Comparison of ENCODE assay signal across 8 cellular contexts in the genomic region with DNA sequence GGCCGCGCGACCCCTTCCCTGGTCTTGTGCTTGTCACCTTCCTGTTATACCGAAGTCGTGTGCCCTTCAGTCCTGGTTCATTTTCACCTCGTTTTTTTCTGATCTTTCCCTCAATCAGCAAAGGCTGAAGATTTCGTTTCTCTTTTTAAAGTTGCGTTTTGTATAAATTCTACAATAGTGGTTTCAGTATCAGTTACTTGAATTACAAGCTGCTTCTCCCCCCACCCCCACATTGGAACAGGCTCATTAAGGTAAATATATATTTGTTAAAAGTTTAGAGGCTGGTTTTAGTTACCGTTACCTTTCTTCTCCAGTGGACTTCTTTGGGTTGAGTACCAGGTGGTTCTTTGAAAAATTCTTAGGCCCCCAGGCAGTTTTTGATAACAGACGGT. TPM values are rescaled to one million over a fixed set of nuclear protein-coding genes. Genes with fewer than 3 reads are reported as not detected.
A peak's percentile ranks its signal among the peaks of the same experiment; 100 is the strongest.
DNase-seq lines count a peak whose midpoint lies in the region; ATAC-seq, FAIRE-seq and TF ChIP-seq lines count a peak whose summit lies in the region.

No MANE protein-coding gene starts in this region.

- H3K4me3 ChIP-seq in GM12878 (peak overlapping the region; percentile 81), mucosa of descending colon (peak overlapping the region; percentile 98)

- peak overlapping the region; percentile 79; the same call in 1 of the 2 replicates for H3K4me2 ChIP-seq in GM12878 (ENCODE audit: control insufficient read depth, insufficient read depth)

- peaks cover 4 to 27% of the 10 kb centered on the region in 2 experiments for H3K36me3 ChIP-seq in GM12878 (ENCODE audit: control insufficient read depth in 2 of 2, insufficient read depth in 2 of 2, low read length in 1 of 2)
- no peaks in the 10 kb centered on the region for H3K36me3 ChIP-seq in mucosa of descending colon (ENCODE audit: low read depth)

- WGBS in GM12878 (ENCODE audit: insufficient coverage, insufficient replicate concordance, low lambda C conversion rate, missing lambda C conversion rate), result 0% methylated on average over 10 of the region's 10 CpGs

- peaks cover 77% of the 10 kb centered on the region for H3K4me1 Mint-ChIP-seq in CD4-positive, alpha-beta T cell (ENCODE audit: low read depth)

- TF ChIP-seq CTCF in CD4-positive, alpha-beta T cell (IDR thresholded peaks at IDR 0.05), result no peak
- TF ChIP-seq CTCF in GM12878 (IDR thresholded peaks at IDR 0.05 in 2 of 3, conservative IDR thresholded peaks at IDR 0.05 in 1 of 3; ENCODE audit: control insufficient read depth in 2 of 3, extremely low read depth in 1 of 3, insufficient read depth in 1 of 3, low read depth in 3 of 3, low read length in 3 of 3), result no peak
- TF ChIP-seq CTCF in mucosa of descending colon (IDR thresholded peaks at IDR 0.05), result no peak

- H3K4me3 Mint-ChIP-seq in CD4-positive, alpha-beta T cell, result peak overlapping the region; percentile 96

- TF ChIP-seq POLR2A in GM12878 (IDR thresholded peaks at IDR 0.05; ENCODE audit: low read depth, low read length), result no peak

- peaks cover 67% of the 10 kb centered on the region for H3K79me2 ChIP-seq in GM12878 (ENCODE audit: control insufficient read depth, insufficient read depth, low read length)

- no peaks in the 10 kb centered on the region for H4K20me1 ChIP-seq in GM12878 (ENCODE audit: control insufficient read depth, insufficient read depth)

- no TSS peak for BruUV-seq in GM12878 (replicated peaks; lab: Mats Ljungman, UMichigan)

- H3K9ac ChIP-seq in GM12878 (ENCODE audit: control insufficient read depth, insufficient read depth, low read length), result peak overlapping the region; percentile 95

- no peaks in the 10 kb centered on the region for H3K9me3 ChIP-seq in CD4-positive, alpha-beta T cell (ENCODE audit: control insufficient read depth, low read length)
- H3K9me3 ChIP-seq in GM12878 (replicated peaks; ENCODE audit: control insufficient read depth, insufficient read depth, low read length) (no peaks in the 10 kb centered on the region), mucosa of descending colon (peaks cover 2% of the 10 kb centered on the region)

- no peak for DNase-seq in CD4-positive, alpha-beta T cell
- peak; percentile 64 for DNase-seq in GM12878 (ENCODE audit: low read depth, low spot score)
- no peak for DNase-seq in mucosa of descending colon
- no peak for DNase-seq in amygdala (lab: John Stamatoyannopoulos, UW)
- DNase-seq in hepatic stellate cell (ENCODE audit: low spot score), result no peak
- DNase-seq in T-helper 9 cell, result no peak
- DNase-seq in NCI-H526 (lab: John Stamatoyannopoulos, UW), result no peak

- TF ChIP-seq RAD21 in GM12878 (IDR thresholded peaks at IDR 0.05; ENCODE audit: insufficient read depth, low read depth, low read length), result peak; percentile 21; the same call in 1 of the 2 replicates

- peak in 1 of 2 experiments; percentile 56; a peak in 1 of 4 replicates for TF ChIP-seq EP300 in GM12878 (IDR thresholded peaks at IDR 0.05; ENCODE audit: borderline replicate concordance in 1 of 2, control insufficient read depth in 1 of 2, low read depth in 2 of 2, low read length in 2 of 2)

- no peak overlapping the region for H2AFZ ChIP-seq in GM12878 (ENCODE audit: control insufficient read depth, low read depth, low read length)

- in situ Hi-C loops in GM12878 (cut with MboI), result no loop called here

- H3K27ac Mint-ChIP-seq in CD4-positive, alpha-beta T cell, result peak overlapping the region; percentile 97

- RAD21 ChIA-PET in GM12878 (lab: Charles Lee; ENCODE audit: unreplicated experiment), result interaction anchor here (0.5 to 9.1 kb wide), 8 partner anchors 9 to 292 kb away, joined by 3 to 355 read pairs (median 3); no protein-coding TSS in a partner anchor

- no peak for ATAC-seq in CD4-positive, alpha-beta T cell (ENCODE audit: poor library complexity)
- ATAC-seq in HG02885 (IDR thresholded peaks at IDR 0.05; ENCODE audit: poor library complexity, unreplicated experiment) (peak; percentile 16), GM12878 (no peak), mucosa of descending colon (no peak)

- no peaks in the 10 kb centered on the region for H3K27me3 Mint-ChIP-seq in CD4-positive, alpha-beta T cell

- no peak for FAIRE-seq in GM12878 (lab: Jason Lieb, UNC)

- peaks cover 47% of the 10 kb centered on the region for H3K36me3 Mint-ChIP-seq in CD4-positive, alpha-beta T cell (ENCODE audit: low read depth)

- H3K27me3 ChIP-seq in CD4-positive, alpha-beta T cell (ENCODE audit: control insufficient read depth, insufficient read depth, low read length), result no peaks in the 10 kb centered on the region
- H3K27me3 ChIP-seq in GM12878 (replicated peaks in 1 of 2; ENCODE audit: control insufficient read depth in 2 of 2, insufficient read depth in 2 of 2, low read length in 1 of 2), result no peaks in the 10 kb centered on the region

- intact Hi-C loops in CD4-positive, alpha-beta T cell (cut with DNase I, micrococcal nuclease), result loop anchor here (5.0 to 10.0 kb wide), 4 partner anchors 274 to 1054 kb away; a partner anchor contains a TSS
- intact Hi-C loops in GM12878 (cut with micrococcal nuclease; ENCODE audit: unreplicated experiment) (loop anchor here (1.0 kb wide), 1 partner anchor 54 kb away; no protein-coding TSS in a partner anchor), mucosa of descending colon (cut with DNase I, micrococcal nuclease) (no loop called here)

- peaks cover 36% of the 10 kb centered on the region for H3K4me1 ChIP-seq in GM12878 (ENCODE audit: control insufficient read depth, insufficient read depth, low read length)
- H3K4me1 ChIP-seq in mucosa of descending colon (ENCODE audit: low read depth), result peaks cover 18% of the 10 kb centered on the region

- CTCF ChIA-PET in CD4-positive, alpha-beta T cell (lab: Charles Lee), result interaction anchor here (0.8 kb wide), 1 partner anchor 96 kb away, joined by 4 read pairs; no protein-coding TSS in a partner anchor
- CTCF ChIA-PET in GM12878 (lab: Yijun Ruan, JAX), result interaction anchor here (0.6 to 5.2 kb wide), 6 partner anchors 15 to 97 kb away, joined by 3 to 44 read pairs (median 4); no protein-coding TSS in a partner anchor

- SMC1A ChIA-PET in GM12878 (lab: Charles Lee; ENCODE audit: uncharacterized antibody, unreplicated experiment), result interaction anchor here (0.7 to 5.4 kb wide), 14 partner anchors 13 to 165 kb away, joined by 3 to 273 read pairs (median 4); no protein-coding TSS in a partner anchor

- H3K27ac ChIP-seq in CD4-positive, alpha-beta T cell (ENCODE audit: low read depth, low read length), result peak overlapping the region; percentile 100
- H3K27ac ChIP-seq in GM12878 (ENCODE audit: control insufficient read depth, insufficient read depth), result peak overlapping the region; percentile 79

- H3K9me3 Mint-ChIP-seq in CD4-positive, alpha-beta T cell, result no peaks in the 10 kb centered on the region

- POLR2A ChIA-PET in CD4-positive, alpha-beta T cell (lab: Charles Lee), result interaction anchor here (0.7 to 4.4 kb wide), 8 partner anchors 11 to 413 kb away, joined by 3 to 26 read pairs (median 3); no protein-coding TSS in a partner anchor
- POLR2A ChIA-PET in GM12878 (lab: Charles Lee), result interaction anchor here (1.5 to 1.6 kb wide), 3 partner anchors 13 to 54 kb away, joined by 3 to 11 read pairs (median 5); no protein-coding TSS in a partner anchor

TF ChIP-seq in GM12878, 131 proteins besides CTCF, POLR2A, EP300 and RAD21 (continues in another document):
- TF ChIP-seq JUND (IDR thresholded peaks at IDR 0.05; ENCODE audit: low read depth, low read length) (no peak), PML (IDR thresholded peaks at IDR 0.05; ENCODE audit: low read length) (peak; percentile 65; the same call in 1 of the 2 replicates), TCF7 (IDR thresholded peaks at IDR 0.05; ENCODE audit: borderline replicate concordance) (0 out of 2 replicates have a peak, but pooled peaks have one; percentile 0), EED (IDR thresholded peaks at IDR 0.05; ENCODE audit: low read depth) (0 out of 2 replicates have a peak, but pooled peaks have one; percentile 28), CHD2 (IDR thresholded peaks at IDR 0.05; ENCODE audit: borderline replicate concordance, low read depth, low read length) (peak; percentile 23; the same call in 1 of the 2 replicates), RFX5 (IDR thresholded peaks at IDR 0.05; ENCODE audit: low read depth, low read length) (peak; percentile 23; the same call in 1 of the 2 replicates), SPI1 (IDR thresholded peaks at IDR 0.05; ENCODE audit: borderline replicate concordance, insufficient read depth, low read depth, low read length) (peak; percentile 4; the same call in 1 of the 2 replicates), BCL11A (IDR thresholded peaks at IDR 0.05; ENCODE audit: low read depth, low read length) (0 out of 2 replicates have a peak, but pooled peaks have one; percentile 26)
- TF ChIP-seq, protein P1, sequence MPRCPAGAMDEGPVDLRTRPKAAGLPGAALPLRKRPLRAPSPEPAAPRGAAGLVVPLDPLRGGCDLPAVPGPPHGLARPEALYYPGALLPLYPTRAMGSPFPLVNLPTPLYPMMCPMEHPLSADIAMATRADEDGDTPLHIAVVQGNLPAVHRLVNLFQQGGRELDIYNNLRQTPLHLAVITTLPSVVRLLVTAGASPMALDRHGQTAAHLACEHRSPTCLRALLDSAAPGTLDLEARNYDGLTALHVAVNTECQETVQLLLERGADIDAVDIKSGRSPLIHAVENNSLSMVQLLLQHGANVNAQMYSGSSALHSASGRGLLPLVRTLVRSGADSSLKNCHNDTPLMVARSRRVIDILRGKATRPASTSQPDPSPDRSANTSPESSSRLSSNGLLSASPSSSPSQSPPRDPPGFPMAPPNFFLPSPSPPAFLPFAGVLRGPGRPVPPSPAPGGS (IDR thresholded peaks at IDR 0.05; ENCODE audit: borderline replicate concordance, insufficient read depth, low read depth, low read length, poor library complexity, severe bottlenecking), result no peak

RNA-seq across cellular contexts. Expression of a gene that starts 0.9 kb away (rescaled TPM):
- 100 to 1,000 TPM; 327 to 344 TPM for total RNA-seq in CD4-positive, alpha-beta T cell
- total RNA-seq in GM12878 (2013; cell fraction: nucleolus; rRNA removed), result 242 and 247 TPM in 2 replicates
- total RNA-seq in GM12878 (2014; rRNA removed) (468 and 620 TPM in 2 replicates), GM12878 (2014; rRNA removed; fragmentation: Illumina TruSeq; extraction: Trizol) (1,079 and 1,213 TPM in 2 replicates), GM12878 (2021) (790 and 824 TPM in 2 replicates), mucosa of descending colon (100 to 1,000 TPM; 134 to 174 (median 156) TPM)
- polyA plus RNA-seq in GM12878 (2011; ENCODE audit: low read depth), result 219 TPM
- polyA plus RNA-seq in GM12878 (2011; rRNA removed) (1,077 and 2,276 TPM in 2 replicates), GM12878 (2014; fragmentation: Illumina TruSeq; extraction: Trizol) (871 and 973 TPM in 2 replicates), GM12878 (2014; fragmentation: Nextera tagmentation; extraction: Ambion mirVana) (1,000 to 10,000 TPM; 1,885 to 2,316 TPM), GM12878 (2014; rRNA removed) (789 and 1,035 TPM in 2 replicates), GM12878 (2016; fragmentation: Nextera tagmentation; extraction: Ambion mirVana) (1,000 to 10,000 TPM; 2,588 to 2,785 TPM)
- polyA plus RNA-seq in GM12878 (2011; cell fraction: cytosol; rRNA removed), result 139 and 199 TPM in 2 replicates
- polyA plus RNA-seq in GM12878 (2011; cell fraction: nucleus; rRNA removed), result 177 and 416 TPM in 2 replicates
- polyA plus RNA-seq in GM12878 (2012), result 596 and 637 TPM in 2 replicates
- polyA minus RNA-seq in GM12878 (2011; rRNA and poly(A)+ RNA removed), result 84.2 and 91.5 TPM in 2 replicates
- 42.5 and 72.6 TPM in 2 replicates for polyA minus RNA-seq in GM12878 (2011; cell fraction: cytosol; rRNA and poly(A)+ RNA removed)
- polyA minus RNA-seq in GM12878 (2011; cell fraction: nucleus; rRNA and poly(A)+ RNA removed), result 133 and 270 TPM in 2 replicates

Comparison
In these comparisons a context has a peak if more than half of its experiments do, and no peak if none do; other contexts are left out.
1. intact Hi-C loops: an anchor here in CD4-positive, alpha-beta T cell (5.0 to 10.0 kb wide) and GM12878 (1.0 kb wide); none called in mucosa of descending colon.